Comparison of ENCODE assay signal across 14 cellular contexts in genomic region chr19:18697680-18698079, GRCh38. TPM values are rescaled to one million over a fixed set of nuclear protein-coding genes. Genes with fewer than 3 reads are reported as not detected.
DNase-seq lines count a peak whose midpoint lies in the region; ATAC-seq and TF ChIP-seq lines count a peak whose summit lies in the region.
"Had no signal": no experiment of that assay in that cellular context is flagged by ENCODE, and none has a peak within 500 bp of the region (broad histone marks: within the 10 kb centered on the region; RNA-seq: fewer than 3 reads in every experiment).

No MANE protein-coding gene starts in this region.

- H3K27ac ChIP-seq in C4-2B (peak overlapping the region; percentile 58), left lung (no peak overlapping the region)

- no peaks in the 10 kb centered on the region for H3K36me3 ChIP-seq in left lung
- H3K36me3 ChIP-seq: BE2C had no signal

- no peak overlapping the region for H3K4me3 ChIP-seq in left lung

- H3K27ac Mint-ChIP-seq in stimulated activated naive CD8-positive, alpha-beta T cell treated with anti-CD3 and anti-CD28 coated beads, Interleukin-15, amount 100 ng/mL, for 72 hours, result no peak overlapping the region
- H3K27ac Mint-ChIP-seq in activated T-cell treated with anti-CD3 and anti-CD28 coated beads, Interleukin-2, amount 50 U/mL, for 24 hours, result no peak overlapping the region
- H3K27ac Mint-ChIP-seq: stimulated activated naive B cell treated with anti-CD40 and anti-IgM and Interleukin-4, amounts not matched to agents 10 μg/mL and 1 μg/mL and 100 μg/mL, for 72 hours had no signal

- peaks cover 12 to 21% of the 10 kb centered on the region in 2 donors for H3K4me1 ChIP-seq in left lung

- intact Hi-C loops in left lung (cut with DNase I), result no loop called here

- no peaks in the 10 kb centered on the region for H3K9me3 ChIP-seq in left lung
- H3K9me3 ChIP-seq: BE2C had no signal

- H3K27me3 ChIP-seq in left lung, result no peaks in the 10 kb centered on the region
- H3K27me3 ChIP-seq: BE2C had no signal

- TF ChIP-seq CTCF in C4-2B (conservative IDR thresholded peaks at IDR 0.05), result no peak
- TF ChIP-seq CTCF in left lung (IDR thresholded peaks at IDR 0.05), result no peak

- H3K9me3 Mint-ChIP-seq in stimulated activated naive CD8-positive, alpha-beta T cell treated with anti-CD3 and anti-CD28 coated beads, Interleukin-15, amount 100 ng/mL, for 72 hours, result no peaks in the 10 kb centered on the region
- no peaks in the 10 kb centered on the region for H3K9me3 Mint-ChIP-seq in activated T-cell treated with anti-CD3 and anti-CD28 coated beads, Interleukin-2, amount 50 U/mL, for 24 hours
- H3K9me3 Mint-ChIP-seq: naive B cell; stimulated activated naive B cell treated with anti-CD40 and anti-IgM and Interleukin-4, amounts not matched to agents 10 μg/mL and 1 μg/mL and 100 μg/mL, for 72 hours had no signal

- no peaks in the 10 kb centered on the region for H3K36me3 Mint-ChIP-seq in activated T-cell treated with anti-CD3 and anti-CD28 coated beads, Interleukin-2, amount 50 U/mL, for 24 hours (ENCODE audit: low read depth)
- H3K36me3 Mint-ChIP-seq: naive B cell had no signal

- peak; percentile 19 for ATAC-seq in left lung
- no peak for ATAC-seq in stimulated activated naive CD8-positive, alpha-beta T cell treated with anti-CD3 and anti-CD28 coated beads, Interleukin-15, amount 100 ng/mL, for 72 hours
- ATAC-seq: HCT116; stimulated activated naive B cell treated with anti-CD40 and anti-IgM and Interleukin-4, amounts not matched to agents 10 μg/mL and 1 μg/mL and 100 μg/mL, for 72 hours had no signal

- H3K27me3 Mint-ChIP-seq in stimulated activated naive CD8-positive, alpha-beta T cell treated with anti-CD3 and anti-CD28 coated beads, Interleukin-15, amount 100 ng/mL, for 72 hours, result no peaks in the 10 kb centered on the region
- no peaks in the 10 kb centered on the region for H3K27me3 Mint-ChIP-seq in activated T-cell treated with anti-CD3 and anti-CD28 coated beads, Interleukin-2, amount 50 U/mL, for 24 hours
- H3K27me3 Mint-ChIP-seq: naive B cell; stimulated activated naive B cell treated with anti-CD40 and anti-IgM and Interleukin-4, amounts not matched to agents 10 μg/mL and 1 μg/mL and 100 μg/mL, for 72 hours had no signal

- no peak overlapping the region for H3K4me3 Mint-ChIP-seq in stimulated activated naive CD8-positive, alpha-beta T cell treated with anti-CD3 and anti-CD28 coated beads, Interleukin-15, amount 100 ng/mL, for 72 hours
- H3K4me3 Mint-ChIP-seq in activated T-cell treated with anti-CD3 and anti-CD28 coated beads, Interleukin-2, amount 50 U/mL, for 24 hours, result no peak overlapping the region
- H3K4me3 Mint-ChIP-seq: stimulated activated naive B cell treated with anti-CD40 and anti-IgM and Interleukin-4, amounts not matched to agents 10 μg/mL and 1 μg/mL and 100 μg/mL, for 72 hours had no signal

- peak; percentile 48 for DNase-seq in DMS53 treated with DMSO at 0.1 percent for 48 hours (lab: John Stamatoyannopoulos, UW; ENCODE audit: unreplicated experiment)
- peak; percentile 78 for DNase-seq in NCI-H510A treated with DMSO at 0.1 percent for 48 hours (lab: John Stamatoyannopoulos, UW)
- DNase-seq in left lung, result peak in 1 of 2 donors; percentile 66
- DNase-seq in stimulated activated naive CD8-positive, alpha-beta T cell treated with anti-CD3 and anti-CD28 coated beads, Interleukin-15, amount 100 ng/mL, for 72 hours, result no peak
- DNase-seq in mesenteric fat pad (ENCODE audit: low spot score), result no peak
- DNase-seq in NCI-H2227 (lab: John Stamatoyannopoulos, UW; ENCODE audit: unreplicated experiment), result no peak
- no peak for DNase-seq in activated T-cell treated with anti-CD3 and anti-CD28 coated beads, Interleukin-2, amount 50 U/mL, for 24 hours
- DNase-seq: BE2C; central memory CD4-positive, alpha-beta T cell; naive B cell; stimulated activated CD4-positive, alpha-beta T cell treated with anti-CD3 and anti-CD28 coated beads, Interleukin-4, amount 100 ng/mL, for 1 hour; stimulated activated naive B cell treated with anti-CD40 and anti-IgM and Interleukin-4, amounts not matched to agents 10 μg/mL and 1 μg/mL and 100 μg/mL, for 72 hours had no signal

- H3K4me1 Mint-ChIP-seq in stimulated activated naive CD8-positive, alpha-beta T cell treated with anti-CD3 and anti-CD28 coated beads, Interleukin-15, amount 100 ng/mL, for 72 hours, result peaks cover 63% of the 10 kb centered on the region
- H3K4me1 Mint-ChIP-seq in activated T-cell treated with anti-CD3 and anti-CD28 coated beads, Interleukin-2, amount 50 U/mL, for 24 hours (ENCODE audit: low read depth), result peaks cover 34% of the 10 kb centered on the region

RNA-seq across cellular contexts. Expression of gene CRTC1, which starts 14.2 kb away (rescaled TPM):
- 10 to 100 TPM; 11.3 to 13.8 TPM for total RNA-seq in left lung
- total RNA-seq in mesenteric fat pad, result 13.9 TPM

Comparison
In these comparisons a context has a peak if more than half of its experiments do, and no peak if none do; other contexts are left out.
1. DNase-seq: peak in DMS53 treated with DMSO at 0.1 percent for 48 hours (single experiment) and NCI-H510A treated with DMSO at 0.1 percent for 48 hours (single experiment); none in stimulated activated naive CD8-positive, alpha-beta T cell treated with anti-CD3 and anti-CD28 coated beads, Interleukin-15, amount 100 ng/mL, for 72 hours (0 of 2), mesenteric fat pad (single experiment), NCI-H2227 (single experiment) and activated T-cell treated with anti-CD3 and anti-CD28 coated beads, Interleukin-2, amount 50 U/mL, for 24 hours (single experiment).